In the genomic region with DNA sequence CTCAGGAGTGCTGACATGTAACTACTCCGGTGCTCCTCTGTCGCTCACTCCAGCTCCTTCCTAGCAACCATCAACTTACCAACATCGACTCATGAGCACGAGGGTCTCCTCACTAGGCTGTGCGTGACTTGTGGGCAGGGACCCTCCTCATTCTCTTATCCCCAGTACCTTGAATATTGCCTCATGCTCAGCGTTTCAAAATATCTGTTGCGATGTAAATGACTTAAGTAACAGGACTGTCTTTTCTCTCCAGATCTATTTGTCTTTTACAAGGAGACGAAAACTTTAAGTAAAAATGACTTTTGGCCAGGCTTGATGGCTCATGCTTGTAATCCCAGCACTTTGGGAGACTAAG, we compare ENCODE assay signal across 21 cellular contexts.
A peak's percentile ranks its signal among the peaks of the same experiment; 100 is the strongest.
DNase-seq lines count a peak whose midpoint lies in the region; ATAC-seq and TF ChIP-seq lines count a peak whose summit lies in the region.
"Had no signal": no experiment of that assay in that cellular context is flagged by ENCODE, and none has a peak within 500 bp of the region (broad histone marks: within the 10 kb centered on the region; RNA-seq: fewer than 3 reads in every experiment).

No MANE protein-coding gene starts in this region.

- H3K9me3 ChIP-seq in Caco-2, result peaks cover 3% of the 10 kb centered on the region; the same call in 1 of the 2 replicates
- H3K9me3 ChIP-seq in neutrophil, result no peaks in the 10 kb centered on the region

- H3K4me1 ChIP-seq in Caco-2 (peaks cover 16% of the 10 kb centered on the region), neutrophil (ENCODE audit: control insufficient read depth in 1 of 2, insufficient read depth in 1 of 2, low read depth in 1 of 2, low read length in 1 of 2) (peaks cover 11 to 14% of the 10 kb centered on the region in 2 experiments)

- intact Hi-C loops in Caco-2 (cut with micrococcal nuclease; ENCODE audit: unreplicated experiment), result loop anchor here (1.0 to 5.0 kb wide), 2 partner anchors 15 to 68 kb away; no protein-coding TSS in a partner anchor

- TSS peak; percentile 33 for BruUV-seq in Caco-2 (replicated peaks; lab: Mats Ljungman, UMichigan)

- no peak overlapping the region for H3K4me3 Mint-ChIP-seq in Caco-2 (ENCODE audit: unreplicated experiment)
- H3K4me3 Mint-ChIP-seq: CD4-positive, CD25-positive, alpha-beta regulatory T cell had no signal

- DNase-seq in Caco-2 (no peak), amniotic epithelial cell (ENCODE audit: low read depth) (peak; percentile 42), fibroblast of villous mesenchyme (ENCODE audit: low read depth) (peak; percentile 50), nucleus accumbens (lab: John Stamatoyannopoulos, UW) (no peak), LoVo (ENCODE audit: low spot score) (no peak)
- no peak for DNase-seq in stimulated activated CD8-positive, alpha-beta memory T cell treated with anti-CD3 and anti-CD28 coated beads, Interleukin-4, amount 100 ng/mL, for 48 hours
- DNase-seq: 8988T; CD4-positive, CD25-positive, alpha-beta regulatory T cell; H7; KBM-7; MG63; NCI-H1105 treated with DMSO at 0.1 percent for 48 hours; NCI-H146; NCI-H1930; NCI-H2107; NCI-H524 treated with DMSO at 0.1 percent for 48 hours; NCI-H774; SHP77 treated with DMSO at 0.1 percent for 48 hours had no signal

- no peak for ATAC-seq in HG02763 (IDR thresholded peaks at IDR 0.05; ENCODE audit: unreplicated experiment)

- H3K27me3 ChIP-seq in Caco-2 (replicated peaks; ENCODE audit: control insufficient read depth, insufficient read depth, low read length), result no peaks in the 10 kb centered on the region
- H3K27me3 ChIP-seq in neutrophil, result no peaks in the 10 kb centered on the region
- H3K27me3 ChIP-seq: BLaER1, MG63 had no signal

- peaks cover 15% of the 10 kb centered on the region for H3K9me3 Mint-ChIP-seq in Caco-2 (ENCODE audit: unreplicated experiment)

- peaks cover 31% of the 10 kb centered on the region for H3K4me1 Mint-ChIP-seq in Caco-2 (ENCODE audit: low read depth, unreplicated experiment)
- H3K4me1 Mint-ChIP-seq: CD4-positive, CD25-positive, alpha-beta regulatory T cell had no signal

- peak overlapping the region; percentile 77 for H3K27ac Mint-ChIP-seq in Caco-2 (ENCODE audit: unreplicated experiment)
- H3K27ac Mint-ChIP-seq: CD4-positive, CD25-positive, alpha-beta regulatory T cell had no signal

- no peaks in the 10 kb centered on the region for H3K27me3 Mint-ChIP-seq in Caco-2 (ENCODE audit: insufficient read depth, unreplicated experiment)
- H3K27me3 Mint-ChIP-seq: CD4-positive, CD25-positive, alpha-beta regulatory T cell had no signal

- peak overlapping the region; percentile 25 for H3K27ac ChIP-seq in neutrophil
- H3K27ac ChIP-seq: BLaER1 had no signal

- no peak for TF ChIP-seq CTCF in Caco-2 (IDR thresholded peaks at IDR 0.05; ENCODE audit: insufficient read depth in 1 of 2, low read depth in 1 of 2, low read length in 1 of 2, severe bottlenecking in 1 of 2, unreplicated experiment in 1 of 2)
- no peak for TF ChIP-seq CTCF in fibroblast of villous mesenchyme (IDR thresholded peaks at IDR 0.05; ENCODE audit: insufficient read depth, low read depth, low read length)
- TF ChIP-seq CTCF in neutrophil (IDR thresholded peaks at IDR 0.05), result no peak

- H3K4me3 ChIP-seq in Caco-2 (ENCODE audit: low read depth, low read length) (no peak overlapping the region), fibroblast of villous mesenchyme (ENCODE audit: low read depth, low read length) (no peak overlapping the region), neutrophil (ENCODE audit: low read depth in 1 of 2, low read length in 1 of 2) (no peak overlapping the region)
- H3K4me3 ChIP-seq: BLaER1, MG63 had no signal

- POLR2A ChIA-PET in Caco-2 (lab: Charles Lee), result interaction anchor here (0.7 kb wide), 1 partner anchor 15 kb away, joined by 4 read pairs; no protein-coding TSS in a partner anchor

- H3K36me3 Mint-ChIP-seq in Caco-2 (ENCODE audit: insufficient read depth, unreplicated experiment), result peaks cover 15% of the 10 kb centered on the region
- H3K36me3 Mint-ChIP-seq: CD4-positive, CD25-positive, alpha-beta regulatory T cell had no signal

- CTCF ChIA-PET in Caco-2 (lab: Charles Lee), result interaction anchor here (0.6 kb wide), 1 partner anchor 74 kb away, joined by 3 read pairs; no protein-coding TSS in a partner anchor

- H3K36me3 ChIP-seq in Caco-2 (ENCODE audit: control insufficient read depth, insufficient read depth, low read length) (no peaks in the 10 kb centered on the region), neutrophil (no peaks in the 10 kb centered on the region)
- H3K36me3 ChIP-seq: BLaER1, MG63 had no signal

Comparison
In these comparisons a context has a peak if more than half of its experiments do, and no peak if none do; other contexts are left out.
1. DNase-seq: peak in amniotic epithelial cell (single experiment) and fibroblast of villous mesenchyme (single experiment); none in Caco-2 (0 of 2), nucleus accumbens (0 of 56), stimulated activated CD8-positive, alpha-beta memory T cell treated with anti-CD3 and anti-CD28 coated beads, Interleukin-4, amount 100 ng/mL, for 48 hours (single experiment) and LoVo (single experiment).